Comparison of ENCODE assay signal across 8 cellular contexts in the genomic region with DNA sequence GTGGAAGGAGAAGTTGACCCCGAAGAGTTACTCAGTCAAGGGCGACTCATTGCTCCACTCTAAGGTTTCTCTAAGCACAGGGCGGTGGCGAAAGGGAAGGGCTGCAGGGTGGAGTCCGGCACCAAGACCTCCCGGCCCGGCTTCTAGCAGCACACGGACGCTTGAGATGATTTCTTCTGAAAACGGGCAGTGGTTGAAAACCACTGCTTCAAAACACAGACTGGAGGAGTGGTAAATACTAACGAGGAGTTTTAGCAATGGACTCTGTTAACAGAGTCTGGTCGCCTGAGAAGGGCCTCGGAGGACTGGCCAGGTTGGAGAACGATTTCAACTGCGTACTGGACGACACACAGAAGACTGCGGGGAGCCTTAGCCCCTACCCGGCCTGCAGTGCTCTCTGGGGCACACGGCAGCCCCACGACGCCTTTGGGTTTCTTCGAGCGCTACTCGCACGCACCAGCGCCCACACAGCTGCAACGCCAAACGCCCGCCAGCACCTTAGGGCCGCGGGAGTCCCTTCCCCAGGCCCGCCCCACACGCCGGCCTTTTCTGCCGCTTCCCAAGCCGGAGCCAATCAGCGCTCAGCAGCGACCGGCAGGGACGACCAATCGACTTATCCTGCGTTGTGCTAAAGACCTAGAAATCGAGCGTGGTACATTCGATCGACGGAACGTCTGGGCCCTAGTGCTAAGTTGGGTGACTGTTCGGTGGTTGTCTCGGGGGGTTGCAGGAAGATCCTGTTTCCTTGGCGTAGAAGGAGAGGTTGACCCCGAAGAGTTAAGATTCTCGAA. TPM values are rescaled to one million over a fixed set of nuclear protein-coding genes. Genes with fewer than 3 reads are reported as not detected.
A peak's percentile ranks its signal among the peaks of the same experiment; 100 is the strongest.
DNase-seq lines count a peak whose midpoint lies in the region; ATAC-seq and TF ChIP-seq lines count a peak whose summit lies in the region.

No MANE protein-coding gene starts in this region.

- H3K79me2 ChIP-seq in DOHH2 (ENCODE audit: control insufficient read depth, low read length) (no peaks in the 10 kb centered on the region), SK-N-SH (ENCODE audit: insufficient read depth) (peaks cover 34% of the 10 kb centered on the region)

- H3K27me3 ChIP-seq in DOHH2 (ENCODE audit: control insufficient read depth, low read length) (peaks cover 41% of the 10 kb centered on the region), SK-N-SH (ENCODE audit: insufficient read depth) (no peaks in the 10 kb centered on the region), thyroid gland (peaks cover 9% of the 10 kb centered on the region)

- TF ChIP-seq EP300 in SK-N-SH (IDR thresholded peaks at IDR 0.05; ENCODE audit: borderline replicate concordance in 1 of 2, low read depth in 1 of 2, low read length in 1 of 2) = peak in 1 of 2 experiments; percentile 13; a peak in 1 of 4 replicates

- peak overlapping the region; percentile 73 for H3K9ac ChIP-seq in SK-N-SH

- TF ChIP-seq CTCF in DOHH2 (IDR thresholded peaks at IDR 0.05; ENCODE audit: low read depth, low read length, poor library complexity, severe bottlenecking) = no peak
- TF ChIP-seq CTCF in LNCaP clone FGC (IDR thresholded peaks at IDR 0.05; ENCODE audit: control insufficient read depth, extremely low read depth, insufficient read depth) = no peak
- TF ChIP-seq CTCF in SK-N-SH (IDR thresholded peaks at IDR 0.05) = no peak
- TF ChIP-seq CTCF in osteocyte (IDR thresholded peaks at IDR 0.05) = no peak
- TF ChIP-seq CTCF in thyroid gland (IDR thresholded peaks at IDR 0.05) = peak in 1 of 6 experiments; percentile 17

- H3K9me3 ChIP-seq in DOHH2 (ENCODE audit: control insufficient read depth, insufficient read depth, low read length) = no peaks in the 10 kb centered on the region
- no peaks in the 10 kb centered on the region for H3K9me3 ChIP-seq in SK-N-SH
- no peaks in the 10 kb centered on the region for H3K9me3 ChIP-seq in thyroid gland

- CTCF ChIA-PET in SK-N-SH (lab: Yijun Ruan, JAX) = interaction anchor here (0.8 to 1.5 kb wide), 4 partner anchors 11 to 286 kb away, joined by 3 to 4 read pairs (median 4); a partner anchor contains a TSS

- H3K9me2 ChIP-seq in DOHH2 (replicated peaks; ENCODE audit: control insufficient read depth, low read length) (no peaks in the 10 kb centered on the region), SK-N-SH (no peaks in the 10 kb centered on the region)

- intact Hi-C loops in head of caudate nucleus (cut with DNase I) (no loop called here), thyroid gland (cut with DNase I) (no loop called here)

- no peak for TF ChIP-seq RAD21 in SK-N-SH (IDR thresholded peaks at IDR 0.05; ENCODE audit: low read length)

- H3F3A ChIP-seq in DOHH2 (ENCODE audit: control insufficient read depth, insufficient read depth) (no peaks in the 10 kb centered on the region), SK-N-SH (replicated peaks; ENCODE audit: insufficient read depth) (peaks cover 3% of the 10 kb centered on the region)

- peak in 1 of 2 donors; percentile 63 for TF ChIP-seq POLR2A in thyroid gland (IDR thresholded peaks at IDR 0.05)

- H3K4me1 Mint-ChIP-seq in activated naive CD8-positive, alpha-beta T cell (ENCODE audit: low read depth) = peaks cover 27% of the 10 kb centered on the region
- peaks cover 28% of the 10 kb centered on the region for H3K4me1 Mint-ChIP-seq in osteocyte (ENCODE audit: unreplicated experiment)

- H2AFZ ChIP-seq in SK-N-SH (ENCODE audit: low read depth) = peak overlapping the region; percentile 87

- POLR2A ChIA-PET in SK-N-SH (lab: Yijun Ruan, JAX) = no interaction called here

- H3K4me2 ChIP-seq in DOHH2 (ENCODE audit: low read length) (peak overlapping the region; percentile 33), SK-N-SH (peak overlapping the region; percentile 84)

- DNase-seq in LNCaP clone FGC (ENCODE audit: low read depth) (peak; percentile 68), SK-N-SH (peak; percentile 99), head of caudate nucleus (peak; percentile 84 to 97 (median 94)), osteocyte (ENCODE audit: extremely low spot score, unreplicated experiment) (peak; percentile 94), thyroid gland (peak; percentile 87 to 88)

- ATAC-seq in GM21737 (IDR thresholded peaks at IDR 0.05; ENCODE audit: unreplicated experiment) = peak; percentile 79

- peaks cover 7% of the 10 kb centered on the region for H3K36me3 Mint-ChIP-seq in activated naive CD8-positive, alpha-beta T cell
- H3K36me3 Mint-ChIP-seq in osteocyte (ENCODE audit: unreplicated experiment) = peaks cover 8% of the 10 kb centered on the region

- H3K9me3 Mint-ChIP-seq in activated naive CD8-positive, alpha-beta T cell (ENCODE audit: low read depth) = no peaks in the 10 kb centered on the region
- H3K9me3 Mint-ChIP-seq in osteocyte (ENCODE audit: unreplicated experiment) = no peaks in the 10 kb centered on the region

- no peak overlapping the region for H3K27ac ChIP-seq in DOHH2 (ENCODE audit: low read depth, low read length)
- peak overlapping the region; percentile 67 to 80 for H3K27ac ChIP-seq in SK-N-SH (ENCODE audit: low read depth in 2 of 2, low read length in 1 of 2)
- H3K27ac ChIP-seq in thyroid gland = peak overlapping the region in 2 of 3 donors; percentile 17 to 29

- H3K36me3 ChIP-seq in DOHH2 (ENCODE audit: control insufficient read depth, low read length) = no peaks in the 10 kb centered on the region
- peaks cover 0 to 9% of the 10 kb centered on the region in 2 experiments for H3K36me3 ChIP-seq in SK-N-SH (replicated peaks in 1 of 2; ENCODE audit: control insufficient read depth in 1 of 2, insufficient read depth in 2 of 2, low read length in 1 of 2)
- no peaks in the 10 kb centered on the region for H3K36me3 ChIP-seq in thyroid gland

- H4K20me1 ChIP-seq in DOHH2 (ENCODE audit: control insufficient read depth, insufficient read depth, low read depth, low read length) (no peaks in the 10 kb centered on the region), SK-N-SH (ENCODE audit: insufficient read depth) (no peaks in the 10 kb centered on the region)

- H3K27ac Mint-ChIP-seq in activated naive CD8-positive, alpha-beta T cell = peak overlapping the region; percentile 69
- peak overlapping the region; percentile 95 for H3K27ac Mint-ChIP-seq in osteocyte (ENCODE audit: unreplicated experiment)

- 3% methylated on average over 46 of the region's 53 CpGs for WGBS in SK-N-SH (ENCODE audit: low lambda C conversion rate)
- WGBS in thyroid gland, 2 donors = 1 to 3% methylated on average over 44 to 49 of the region's 53 CpGs

- peak overlapping the region; percentile 93 for H3K4me3 Mint-ChIP-seq in activated naive CD8-positive, alpha-beta T cell
- H3K4me3 Mint-ChIP-seq in osteocyte (ENCODE audit: unreplicated experiment) = peak overlapping the region; percentile 89

- H3K27me3 Mint-ChIP-seq in activated naive CD8-positive, alpha-beta T cell = peaks cover 13% of the 10 kb centered on the region
- peaks cover 4% of the 10 kb centered on the region for H3K27me3 Mint-ChIP-seq in osteocyte (ENCODE audit: unreplicated experiment)

- H3K4me3 ChIP-seq in DOHH2 (ENCODE audit: low read length) = no peak overlapping the region
- peak overlapping the region; percentile 69 for H3K4me3 ChIP-seq in LNCaP clone FGC (ENCODE audit: low read depth, low read length)
- H3K4me3 ChIP-seq in SK-N-SH (ENCODE audit: low read depth in 2 of 2, low read length in 1 of 2) = peak overlapping the region; percentile 82
- peak overlapping the region; percentile 12 to 56 (median 16) for H3K4me3 ChIP-seq in thyroid gland (replicated peaks in 1 of 3)

- H3K4me1 ChIP-seq in DOHH2 (ENCODE audit: control insufficient read depth, low read length) = peaks cover 12% of the 10 kb centered on the region
- H3K4me1 ChIP-seq in SK-N-SH (ENCODE audit: control insufficient read depth in 1 of 2, insufficient read depth in 2 of 2, low read depth in 1 of 2, low read length in 1 of 2) = peaks cover 2 to 20% of the 10 kb centered on the region in 2 experiments; a peak in 1 of 4 replicates
- peaks cover 13 to 20% of the 10 kb centered on the region in 2 donors for H3K4me1 ChIP-seq in thyroid gland

TF ChIP-seq in SK-N-SH, 30 proteins besides CTCF, POLR2A, EP300 and RAD21 (continues in another document):
- TF ChIP-seq, protein P1, sequence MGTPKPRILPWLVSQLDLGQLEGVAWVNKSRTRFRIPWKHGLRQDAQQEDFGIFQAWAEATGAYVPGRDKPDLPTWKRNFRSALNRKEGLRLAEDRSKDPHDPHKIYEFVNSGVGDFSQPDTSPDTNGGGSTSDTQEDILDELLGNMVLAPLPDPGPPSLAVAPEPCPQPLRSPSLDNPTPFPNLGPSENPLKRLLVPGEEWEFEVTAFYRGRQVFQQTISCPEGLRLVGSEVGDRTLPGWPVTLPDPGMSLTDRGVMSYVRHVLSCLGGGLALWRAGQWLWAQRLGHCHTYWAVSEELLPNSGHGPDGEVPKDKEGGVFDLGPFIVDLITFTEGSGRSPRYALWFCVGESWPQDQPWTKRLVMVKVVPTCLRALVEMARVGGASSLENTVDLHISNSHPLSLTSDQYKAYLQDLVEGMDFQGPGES (IDR thresholded peaks at IDR 0.05; ENCODE audit: low read depth, low read length) = peak; percentile 53
- TF ChIP-seq, protein P2, sequence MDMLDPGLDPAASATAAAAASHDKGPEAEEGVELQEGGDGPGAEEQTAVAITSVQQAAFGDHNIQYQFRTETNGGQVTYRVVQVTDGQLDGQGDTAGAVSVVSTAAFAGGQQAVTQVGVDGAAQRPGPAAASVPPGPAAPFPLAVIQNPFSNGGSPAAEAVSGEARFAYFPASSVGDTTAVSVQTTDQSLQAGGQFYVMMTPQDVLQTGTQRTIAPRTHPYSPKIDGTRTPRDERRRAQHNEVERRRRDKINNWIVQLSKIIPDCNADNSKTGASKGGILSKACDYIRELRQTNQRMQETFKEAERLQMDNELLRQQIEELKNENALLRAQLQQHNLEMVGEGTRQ (IDR thresholded peaks at IDR 0.05; ENCODE audit: borderline replicate concordance, low read depth, low read length) = no peak
- TF ChIP-seq FOSL2 (IDR thresholded peaks at IDR 0.05; ENCODE audit: borderline replicate concordance, low read depth) (no peak), SIN3A (IDR thresholded peaks at IDR 0.05; ENCODE audit: borderline replicate concordance, low read depth, low read length) (peak; percentile 95; the same call in 1 of the 2 replicates), POLR2AphosphoS5 (IDR thresholded peaks at IDR 0.05; ENCODE audit: low read depth, low read length) (peak; percentile 96), MXI1 (IDR thresholded peaks at IDR 0.05; ENCODE audit: low read depth, low read length) (peak; percentile 92), ELF1 (IDR thresholded peaks at IDR 0.05) (peak; percentile 61; the same call in 1 of the 2 replicates), RFX5 (IDR thresholded peaks at IDR 0.05; ENCODE audit: low read length) (peak; percentile 80; the same call in 1 of the 2 replicates)

RNA-seq across cellular contexts. Expression of a gene that starts 14.4 kb away (rescaled TPM):
- 0.15 and 0.21 TPM in 2 replicates for polyA plus RNA-seq in SK-N-SH (2012; rRNA removed)
- 0.04 and 0.10 TPM in 2 replicates for polyA plus RNA-seq in SK-N-SH (2012; cell fraction: cytosol; rRNA removed)
- polyA plus RNA-seq in SK-N-SH (2012; cell fraction: nucleus; rRNA removed) = 0.12 and 0.31 TPM in 2 replicates
- total RNA-seq in osteocyte (not detected in 2 replicates), thyroid gland (10 to 100 TPM; 22.7 to 56.5 (median 26.3) TPM)

RNA-seq across cellular contexts. Expression of a gene that starts 56.6 kb away (rescaled TPM):
- polyA plus RNA-seq in SK-N-SH (2012; rRNA removed) = 26.8 and 35.0 TPM in 2 replicates
- 13.3 and 18.4 TPM in 2 replicates for polyA plus RNA-seq in SK-N-SH (2012; cell fraction: cytosol; rRNA removed)
- polyA plus RNA-seq in SK-N-SH (2012; cell fraction: nucleus; rRNA removed) = 83.7 and 92.5 TPM in 2 replicates
- total RNA-seq in osteocyte (25.9 and 26.2 TPM in 2 replicates), thyroid gland (10 to 100 TPM; 12.3 to 26.2 (median 19.9) TPM)

Comparison
In these comparisons a context has a peak if more than half of its experiments do, and no peak if none do; other contexts are left out.
1. RNA of a gene that starts 14.4 kb away (total RNA-seq): 22.7 to 56.5 TPM in thyroid gland; not detected in osteocyte; every median in the first group is over 10 times any median in the second.
2. Peak in every context shown above with its lines, with median percentiles within 50 percentile points of each other: DNase-seq.